ENCODE assay signal across 8 cellular contexts in genomic region chr2:195658541-195658890, GRCh38. TPM values are rescaled to one million over a fixed set of nuclear protein-coding genes. Genes with fewer than 3 reads are reported as not detected.
DNase-seq lines count a peak whose midpoint lies in the region; ATAC-seq, FAIRE-seq and TF ChIP-seq lines count a peak whose summit lies in the region.

No MANE protein-coding gene starts in this region.

- ATAC-seq in HG03139 (IDR thresholded peaks at IDR 0.05; ENCODE audit: unreplicated experiment), result no peak

- H2AFZ ChIP-seq in osteoblast (ENCODE audit: low read length), result no peak overlapping the region

- 0 to 3% methylated on average over 1 of the region's 1 CpG for WGBS in lower leg skin, 2 donors

- H3K27me3 ChIP-seq in osteoblast (ENCODE audit: insufficient read depth, low read length), result no peaks in the 10 kb centered on the region

- H3K4me3 ChIP-seq in osteoblast (ENCODE audit: insufficient read depth, low read length), result peak overlapping the region; percentile 88
- H3K4me3 ChIP-seq in lower leg skin (ENCODE audit: low read depth, poor library complexity, severe bottlenecking), result no peak overlapping the region

- no peak for TF ChIP-seq CTCF in osteoblast (IDR thresholded peaks at IDR 0.05; ENCODE audit: extremely low read depth, low read depth, low read length)
- no peak for TF ChIP-seq CTCF in lower leg skin (IDR thresholded peaks at IDR 0.05)

- peak; percentile 74 for DNase-seq in DMS 273 (lab: John Stamatoyannopoulos, UW; ENCODE audit: unreplicated experiment)
- peak; percentile 27 for DNase-seq in HuH-7 (ENCODE audit: low spot score)
- peak in 3 of 5 donors; percentile 6 to 62 (median 32) for DNase-seq in T-helper 1 cell
- DNase-seq in osteoblast (ENCODE audit: insufficient read length, low spot score, missing footprints), result peak; percentile 81
- no peak for DNase-seq in NCI-H2029 treated with DMSO at 0.1 percent for 48 hours (lab: John Stamatoyannopoulos, UW)
- DNase-seq in lower leg skin (ENCODE audit: low spot score in 2 of 2), result no peak

- peaks cover 17% of the 10 kb centered on the region for H3K4me1 ChIP-seq in osteoblast (ENCODE audit: insufficient read depth, low read length)

- no peaks in the 10 kb centered on the region for H3K9me3 ChIP-seq in osteoblast (ENCODE audit: low read depth, low read length)

- intact Hi-C loops in lower leg skin (cut with DNase I; ENCODE audit: low total_unique reads), result loop anchor here (2.0 kb wide), 1 partner anchor 78 kb away; no protein-coding TSS in a partner anchor

- peak overlapping the region; percentile 86 for H3K27ac ChIP-seq in osteoblast (ENCODE audit: low read depth, low read length)

- H3K4me2 ChIP-seq in osteoblast (ENCODE audit: insufficient read depth, low read length), result peak overlapping the region; percentile 73

- no peaks in the 10 kb centered on the region for H3K36me3 ChIP-seq in osteoblast (ENCODE audit: insufficient read depth, low read length)

- peaks cover 48% of the 10 kb centered on the region for H3K79me2 ChIP-seq in osteoblast (ENCODE audit: insufficient read depth, low read length)

- peak; percentile 59 for FAIRE-seq in endometrium (lab: Jason Lieb, UNC)

- TF ChIP-seq POLR2A in lower leg skin (IDR thresholded peaks at IDR 0.05), result no peak

- peaks cover 13% of the 10 kb centered on the region for H4K20me1 ChIP-seq in osteoblast (ENCODE audit: insufficient read depth, low read length)

RNA-seq across cellular contexts. Expression of gene SLC39A10, which starts 1.5 kb away (rescaled TPM):
- 31.8 and 38.0 TPM in 2 replicates for total RNA-seq in osteoblast
- total RNA-seq in lower leg skin, result 10 to 100 TPM in 2 of 4 donors, 1 to 10 TPM in 2; 8.0 to 13.6 (median 10.5) TPM

Comparison
In these comparisons a context has a peak if more than half of its experiments do, and no peak if none do; other contexts are left out.
1. DNase-seq: peak in DMS 273 (single experiment), HuH-7 (single experiment), T-helper 1 cell (3 of 5) and osteoblast (single experiment); none in NCI-H2029 treated with DMSO at 0.1 percent for 48 hours (single experiment) and lower leg skin (0 of 2).